In the genomic region with DNA sequence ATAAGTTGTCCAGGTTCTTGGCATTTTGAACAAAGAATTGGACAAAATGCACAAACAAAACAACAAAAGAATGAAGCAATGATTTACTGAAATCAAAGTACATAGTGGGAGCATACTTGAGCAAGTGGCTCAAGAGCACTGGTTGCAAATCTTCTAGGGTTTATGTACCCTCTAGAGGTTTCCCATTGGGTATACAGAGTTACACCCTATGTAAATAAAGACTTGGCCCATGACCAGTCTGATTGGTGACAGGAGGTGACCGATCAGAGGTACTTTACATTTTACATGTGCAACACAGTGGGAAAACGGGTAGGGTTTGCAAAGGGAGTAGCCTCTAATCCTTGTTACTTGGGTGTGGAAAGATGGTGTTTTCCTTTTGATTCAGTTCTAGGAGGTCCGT, we compare ENCODE assay signal across 29 cellular contexts. TPM values are rescaled to one million over a fixed set of nuclear protein-coding genes. Genes with fewer than 3 reads are reported as not detected.
"Had no signal": no experiment of that assay in that cellular context is flagged by ENCODE, and none has a peak within 500 bp of the region (broad histone marks: within the 10 kb centered on the region; RNA-seq: fewer than 3 reads in every experiment).

No MANE protein-coding gene starts in this region.

- ATAC-seq: heart right ventricle; left lobe of liver; naive thymus-derived CD8-positive, alpha-beta T cell; right cardiac atrium had no signal

- H3K27ac ChIP-seq: heart right ventricle, hepatocyte, pancreas, prostate gland, sigmoid colon, testis, thyroid gland, transverse colon, uterus had no signal

- H3K36me3 ChIP-seq: heart right ventricle, pancreas, prostate gland, sigmoid colon, thyroid gland, transverse colon, upper lobe of left lung, uterus had no signal

- H3K4me1 ChIP-seq: heart right ventricle, pancreas, prostate gland, sigmoid colon, testis, thyroid gland, transverse colon, uterus had no signal

- H3K4me3 ChIP-seq: heart right ventricle, hepatocyte, lung, pancreas, prostate gland, sigmoid colon, smooth muscle cell, testis, thyroid gland, transverse colon, upper lobe of left lung, uterus had no signal

- H3K9me3 ChIP-seq: pancreas, prostate gland, testis, thyroid gland, transverse colon, uterus had no signal

- DNase-seq: heart right ventricle; islet precursor cell; mesendoderm; naive thymus-derived CD8-positive, alpha-beta T cell; nucleus accumbens; pancreas; retina; right cardiac atrium; sigmoid colon; stimulated activated CD4-positive, alpha-beta T cell treated with anti-CD3 and anti-CD28 coated beads, Interleukin-1b, Interleukin-23, amount 100 ng/mL, for 48 hours; stimulated activated CD4-positive, alpha-beta T cell treated with anti-CD3 and anti-CD28 coated beads, Interleukin-2, amount 100 ng/mL, for 48 hours; stimulated activated CD4-positive, alpha-beta T cell treated with anti-CD3 and anti-CD28 coated beads, Interleukin-4, amount 100 ng/mL, for 4 hours; stimulated activated naive CD4-positive, alpha-beta T cell; testis; thyroid gland; transverse colon; upper lobe of left lung; uterus had no signal

- H3K27me3 ChIP-seq: heart right ventricle, hepatocyte, pancreas, sigmoid colon, testis, thyroid gland, transverse colon, upper lobe of left lung, uterus had no signal

RNA-seq across cellular contexts. Expression of a gene that starts 10.7 kb away (rescaled TPM):
- total RNA-seq: glomerular endothelial cell; heart right ventricle; hepatocyte; kidney epithelial cell; left lobe of liver; liver; mesothelial cell of epicardium; mononuclear cell; naive thymus-derived CD8-positive, alpha-beta T cell; osteoblast; pancreas; right cardiac atrium; sigmoid colon; smooth muscle cell; transverse colon had no signal
